ENCODE assay signal across 1 cellular context in the genomic region with DNA sequence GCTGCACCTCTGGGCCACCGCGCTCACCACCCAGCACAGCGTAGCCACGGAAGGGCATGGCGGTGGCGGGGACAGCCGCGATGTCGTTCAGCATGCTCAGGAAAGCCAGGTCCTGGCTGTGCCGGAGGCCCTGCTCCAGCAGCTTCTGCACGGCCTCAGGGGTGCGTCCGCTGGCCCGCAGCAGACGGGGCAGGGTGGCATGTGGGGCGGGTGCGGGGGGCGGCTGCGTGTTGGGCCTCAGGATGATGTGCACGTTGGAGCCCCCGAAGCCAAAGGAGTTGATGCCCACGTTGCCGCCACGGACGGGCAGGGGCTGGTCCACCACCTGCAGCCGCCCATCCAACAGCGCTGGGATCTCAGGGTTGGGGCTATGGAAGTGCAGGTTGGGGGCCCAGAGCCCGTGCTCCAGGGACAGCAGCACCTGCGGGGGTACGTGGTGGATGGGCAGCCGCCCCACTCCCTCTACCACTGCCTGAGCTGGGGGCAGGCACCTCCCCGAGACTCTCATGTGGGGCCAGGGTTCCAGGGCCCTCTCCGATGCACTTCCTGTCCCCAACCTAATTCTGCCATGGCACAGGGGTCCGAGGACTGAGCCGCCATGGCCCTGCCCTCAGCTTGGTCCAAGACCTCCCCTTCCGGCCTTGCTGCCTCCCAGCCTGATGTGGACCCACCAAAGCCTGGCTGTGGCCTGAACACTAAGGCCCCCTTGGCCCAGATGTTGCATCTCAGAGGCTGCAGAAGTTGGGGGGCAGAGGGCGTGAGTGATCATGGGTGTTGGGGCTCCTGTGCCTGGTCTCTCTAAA.
TF ChIP-seq lines count a peak whose summit lies in the region.

No MANE protein-coding gene starts in this region.

TF ChIP-seq in HepG2, 621 proteins besides CTCF, POLR2A, EP300 and RAD21 (continued from another document):
- TF ChIP-seq HNRNPL (IDR thresholded peaks at IDR 0.05; ENCODE audit: low read depth, low read length) = peak; percentile 2; the same call in 1 of the 2 replicates
- no peak for TF ChIP-seq ZNF614 (CRISPR knock-in tag; IDR thresholded peaks at IDR 0.05; ENCODE audit: borderline replicate concordance)
- TF ChIP-seq NCOR1 (IDR thresholded peaks at IDR 0.05; ENCODE audit: borderline replicate concordance, low read length) = no peak
- TF ChIP-seq TGIF2 (CRISPR knock-in tag; IDR thresholded peaks at IDR 0.05) = no peak
- peak; percentile 70; the same call in 1 of the 2 replicates for TF ChIP-seq EEA1 (CRISPR knock-in tag; IDR thresholded peaks at IDR 0.05; ENCODE audit: borderline replicate concordance)
- no peak for TF ChIP-seq FOXA1 (IDR thresholded peaks at IDR 0.05)
- no peak for TF ChIP-seq FOXA1 (CRISPR knock-in tag; IDR thresholded peaks at IDR 0.05)
- no peak for TF ChIP-seq NFE2L2 (IDR thresholded peaks at IDR 0.05; ENCODE audit: low read length)
- TF ChIP-seq RFX5 (IDR thresholded peaks at IDR 0.05; ENCODE audit: low read depth, low read length) = no peak
- no peak for TF ChIP-seq TOE1 (CRISPR knock-in tag; IDR thresholded peaks at IDR 0.05)
- TF ChIP-seq GPBP1L1 (CRISPR knock-in tag; IDR thresholded peaks at IDR 0.05) = no peak
- TF ChIP-seq SPEN (CRISPR knock-in tag; IDR thresholded peaks at IDR 0.05; ENCODE audit: low read depth) = peak; percentile 46; the same call in 1 of the 2 replicates
- no peak for TF ChIP-seq HMG20B (CRISPR knock-in tag; conservative IDR thresholded peaks at IDR 0.05)
- 0 out of 2 replicates have a peak, but pooled peaks have one; percentile 3 for TF ChIP-seq KDM5B (CRISPR knock-in tag; IDR thresholded peaks at IDR 0.05; ENCODE audit: borderline replicate concordance)
- 0 out of 2 replicates have a peak, but pooled peaks have one; percentile 25 for TF ChIP-seq ZBTB38 (CRISPR knock-in tag; IDR thresholded peaks at IDR 0.05)
- no peak for TF ChIP-seq ZNF678 (CRISPR knock-in tag; IDR thresholded peaks at IDR 0.05)
- no peak for TF ChIP-seq ZNF530 (CRISPR knock-in tag; IDR thresholded peaks at IDR 0.05; ENCODE audit: low read depth)
- TF ChIP-seq, protein P1, sequence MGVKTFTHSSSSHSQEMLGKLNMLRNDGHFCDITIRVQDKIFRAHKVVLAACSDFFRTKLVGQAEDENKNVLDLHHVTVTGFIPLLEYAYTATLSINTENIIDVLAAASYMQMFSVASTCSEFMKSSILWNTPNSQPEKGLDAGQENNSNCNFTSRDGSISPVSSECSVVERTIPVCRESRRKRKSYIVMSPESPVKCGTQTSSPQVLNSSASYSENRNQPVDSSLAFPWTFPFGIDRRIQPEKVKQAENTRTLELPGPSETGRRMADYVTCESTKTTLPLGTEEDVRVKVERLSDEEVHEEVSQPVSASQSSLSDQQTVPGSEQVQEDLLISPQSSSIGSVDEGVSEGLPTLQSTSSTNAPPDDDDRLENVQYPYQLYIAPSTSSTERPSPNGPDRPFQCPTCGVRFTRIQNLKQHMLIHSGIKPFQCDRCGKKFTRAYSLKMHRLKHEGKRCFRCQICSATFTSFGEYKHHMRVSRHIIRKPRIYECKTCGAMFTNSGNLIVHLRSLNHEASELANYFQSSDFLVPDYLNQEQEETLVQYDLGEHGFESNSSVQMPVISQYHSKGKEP (CRISPR knock-in tag; IDR thresholded peaks at IDR 0.05) = no peak
- TF ChIP-seq ELF3 (CRISPR knock-in tag; IDR thresholded peaks at IDR 0.05) = no peak
- TF ChIP-seq KDM5A (IDR thresholded peaks at IDR 0.05; ENCODE audit: borderline replicate concordance, low read length) = no peak
- no peak; the same call in 1 of the 2 replicates for TF ChIP-seq ZFP91 (CRISPR knock-in tag; IDR thresholded peaks at IDR 0.05; ENCODE audit: borderline replicate concordance)
- TF ChIP-seq ZNF138 (CRISPR knock-in tag; IDR thresholded peaks at IDR 0.05; ENCODE audit: low read depth) = no peak
- no peak for TF ChIP-seq GATA4 (IDR thresholded peaks at IDR 0.05; ENCODE audit: borderline replicate concordance, low read depth)
- TF ChIP-seq CCDC6 (CRISPR knock-in tag; IDR thresholded peaks at IDR 0.05) = no peak
- no peak for TF ChIP-seq ZFP82 (CRISPR knock-in tag; IDR thresholded peaks at IDR 0.05; ENCODE audit: borderline replicate concordance)
- no peak for TF ChIP-seq NR2F1 (CRISPR knock-in tag; IDR thresholded peaks at IDR 0.05)
- no peak for TF ChIP-seq FUBP1 (CRISPR knock-in tag; IDR thresholded peaks at IDR 0.05; ENCODE audit: borderline replicate concordance)
- TF ChIP-seq YY1 (IDR thresholded peaks at IDR 0.05; ENCODE audit: insufficient read depth, insufficient replicate concordance, low read depth, low read length) = no peak
- TF ChIP-seq ZNF75D (CRISPR knock-in tag; IDR thresholded peaks at IDR 0.05; ENCODE audit: borderline replicate concordance) = no peak
TF ChIP-seq in HepG2: peak in this region for 26.
